2 cellular contexts compared by ENCODE assay signal in genomic region chr5:81755320-81755719, GRCh38.
A peak's percentile ranks its signal among the peaks of the same experiment; 100 is the strongest.
TF ChIP-seq lines count a peak whose summit lies in the region.

No MANE protein-coding gene starts in this region.

TF ChIP-seq in GM23338, 12 proteins besides CTCF, POLR2A, EP300 and RAD21 (continued from another document):
- peak; percentile 71; the same call in 1 of the 2 replicates for TF ChIP-seq ZNF462 (CRISPR knock-in tag; IDR thresholded peaks at IDR 0.05)

TF ChIP-seq in SK-N-SH, 30 proteins besides CTCF, POLR2A, EP300 and RAD21 (continued from another document):
- no peak for TF ChIP-seq MXI1 (IDR thresholded peaks at IDR 0.05; ENCODE audit: low read depth, low read length)
- no peak for TF ChIP-seq FOXM1 (IDR thresholded peaks at IDR 0.05; ENCODE audit: low read depth)
- TF ChIP-seq EZH2phosphoT487 (IDR thresholded peaks at IDR 0.05; ENCODE audit: borderline replicate concordance, low read depth) = no peak
- no peak for TF ChIP-seq SMC3 (IDR thresholded peaks at IDR 0.05; ENCODE audit: low read depth, low read length)
- TF ChIP-seq USF2 (IDR thresholded peaks at IDR 0.05; ENCODE audit: borderline replicate concordance, low read depth, low read length) = no peak
